In genomic region chr18:63207154-63207790, GRCh38 we compare ENCODE assay signal across 9 cellular contexts.
DNase-seq lines count a peak whose midpoint lies in the region; ATAC-seq and TF ChIP-seq lines count a peak whose summit lies in the region.
"Had no signal": no experiment of that assay in that cellular context is flagged by ENCODE, and none has a peak within 500 bp of the region (broad histone marks: within the 10 kb centered on the region; RNA-seq: fewer than 3 reads in every experiment).

No MANE protein-coding gene starts in this region.

- no peak overlapping the region for H2AFZ ChIP-seq in SU-DHL-6 (ENCODE audit: low read depth, low read length, severe bottlenecking)

- DNase-seq in uterus (no peak), osteocyte (ENCODE audit: extremely low spot score, unreplicated experiment) (no peak), activated gamma-delta T cell treated with Interleukin-2 at 50 U/mL for 16 hours (no peak)
- DNase-seq: mesenchymal stem cell had no signal

- H3K4me1 Mint-ChIP-seq in nephron (peaks cover 17% of the 10 kb centered on the region), osteocyte (ENCODE audit: unreplicated experiment) (no peaks in the 10 kb centered on the region)

- H3K36me3 ChIP-seq in SU-DHL-6 (ENCODE audit: low read length) (peaks cover 4% of the 10 kb centered on the region; the same call in 1 of the 2 replicates), uterus (no peaks in the 10 kb centered on the region)

- H3K9me3 ChIP-seq in SU-DHL-6 (ENCODE audit: insufficient read depth, low read length) (no peaks in the 10 kb centered on the region), uterus (no peaks in the 10 kb centered on the region)

- no peak overlapping the region for H3K4me3 Mint-ChIP-seq in nephron
- H3K4me3 Mint-ChIP-seq in osteocyte (ENCODE audit: unreplicated experiment) = no peak overlapping the region

- H3K79me2 ChIP-seq in SU-DHL-6 (ENCODE audit: insufficient read depth, low read length) = peaks cover 98% of the 10 kb centered on the region

- H3K27ac ChIP-seq in SU-DHL-6 (ENCODE audit: low read depth, low read length) = peak overlapping the region; percentile 50
- H3K27ac ChIP-seq in uterus = no peak overlapping the region

- no peak for TF ChIP-seq CTCF in SU-DHL-6 (IDR thresholded peaks at IDR 0.05; ENCODE audit: insufficient read depth, low read length, poor library complexity, severe bottlenecking)
- no peak for TF ChIP-seq CTCF in nephron (IDR thresholded peaks at IDR 0.05; ENCODE audit: unreplicated experiment in 3 of 3)
- TF ChIP-seq CTCF in uterus (IDR thresholded peaks at IDR 0.05) = no peak
- no peak for TF ChIP-seq CTCF in osteocyte (IDR thresholded peaks at IDR 0.05)

- intact Hi-C loops in uterus (cut with DNase I; ENCODE audit: low total_unique reads) = no loop called here

- no peak overlapping the region for H3K9ac ChIP-seq in SU-DHL-6 (ENCODE audit: low read length)

- H3F3A ChIP-seq in SU-DHL-6 (ENCODE audit: insufficient read depth) = peaks cover 18% of the 10 kb centered on the region

- no peaks in the 10 kb centered on the region for H3K36me3 Mint-ChIP-seq in nephron (ENCODE audit: low read depth)
- H3K36me3 Mint-ChIP-seq in osteocyte (ENCODE audit: unreplicated experiment) = no peaks in the 10 kb centered on the region

- H3K9me2 ChIP-seq in SU-DHL-6 (replicated peaks; ENCODE audit: insufficient read depth, low read length) = no peaks in the 10 kb centered on the region

- no peaks in the 10 kb centered on the region for H3K27me3 ChIP-seq in SU-DHL-6 (ENCODE audit: low read length)
- H3K27me3 ChIP-seq in uterus = no peaks in the 10 kb centered on the region

- H4K20me1 ChIP-seq in SU-DHL-6 (ENCODE audit: low read depth, low read length) = no peaks in the 10 kb centered on the region; the same call in 1 of the 2 replicates

- H3K27ac Mint-ChIP-seq in nephron (peak overlapping the region in 2 of 3 experiments; percentile 29 to 50), osteocyte (ENCODE audit: unreplicated experiment) (no peak overlapping the region)

- H3K4me1 ChIP-seq in uterus = no peaks in the 10 kb centered on the region

- TF ChIP-seq POLR2A in uterus (IDR thresholded peaks at IDR 0.05) = no peak

- H3K27me3 Mint-ChIP-seq in nephron (ENCODE audit: low read depth) (no peaks in the 10 kb centered on the region), osteocyte (ENCODE audit: unreplicated experiment) (no peaks in the 10 kb centered on the region)

- peak; percentile 39 for ATAC-seq in GM18498 (IDR thresholded peaks at IDR 0.05; ENCODE audit: unreplicated experiment)
- peak; percentile 42 for ATAC-seq in HG03520 (IDR thresholded peaks at IDR 0.05; ENCODE audit: unreplicated experiment)
- no peak for ATAC-seq in GM18867 (IDR thresholded peaks at IDR 0.05; ENCODE audit: unreplicated experiment)

- no peak overlapping the region for H3K4me3 ChIP-seq in SU-DHL-6 (ENCODE audit: insufficient read depth, low read length, poor library complexity, severe bottlenecking)
- H3K4me3 ChIP-seq in uterus = no peak overlapping the region

- H3K4me2 ChIP-seq in SU-DHL-6 (ENCODE audit: low read depth, low read length, poor library complexity, severe bottlenecking) = peak overlapping the region; percentile 26

- H3K9me3 Mint-ChIP-seq in nephron (no peaks in the 10 kb centered on the region), osteocyte (ENCODE audit: unreplicated experiment) (no peaks in the 10 kb centered on the region)
